ENCODE assay signal across 15 cellular contexts in genomic region chr3:29936054-29936453, GRCh38.
DNase-seq lines count a peak whose midpoint lies in the region; ATAC-seq, FAIRE-seq and TF ChIP-seq lines count a peak whose summit lies in the region.
"Had no signal": no experiment of that assay in that cellular context is flagged by ENCODE, and none has a peak within 500 bp of the region (broad histone marks: within the 10 kb centered on the region; RNA-seq: fewer than 3 reads in every experiment).

No MANE protein-coding gene starts in this region.

- peak; percentile 93 for ATAC-seq in activated CD4-positive, alpha-beta T cell treated with anti-CD3 and anti-CD28 coated beads for 36 hours
- ATAC-seq in GM21390 (IDR thresholded peaks at IDR 0.05; ENCODE audit: unreplicated experiment), result peak; percentile 94
- peak; percentile 60 for ATAC-seq in HG03095 (IDR thresholded peaks at IDR 0.05; ENCODE audit: unreplicated experiment)
- ATAC-seq: GM23338 had no signal

- H3K9me3 ChIP-seq in effector memory CD4-positive, alpha-beta T cell (ENCODE audit: control insufficient read depth, low read length), result no peaks in the 10 kb centered on the region
- H3K9me3 ChIP-seq: adrenal gland, SJCRH30 had no signal

- FAIRE-seq in bronchial epithelial cell (lab: Jason Lieb, UNC), result peak; percentile 82

- peak; percentile 20 for DNase-seq in activated CD4-positive, alpha-beta T cell treated with anti-CD3 and anti-CD28 coated beads for 36 hours
- DNase-seq in activated CD4-positive, alpha-beta T cell treated with anti-CD3 and anti-CD28 coated beads, Interleukin-2, amount 50 U/mL, for 1 hour, result no peak
- DNase-seq in bronchial epithelial cell (ENCODE audit: low read depth) (peak; percentile 51), erythroblast (lab: John Stamatoyannopoulos, UW) (no peak), HUDEP-2 (lab: John Stamatoyannopoulos, UW; ENCODE audit: unreplicated experiment in 76 of 76) (no peak)
- no peak for DNase-seq in effector memory CD4-positive, alpha-beta T cell
- DNase-seq: 8988T; activated CD4-positive, alpha-beta T cell treated with anti-CD3 and anti-CD28 coated beads for 1 hour; adrenal gland; Kasumi-1; NCI-H446; SJCRH30 had no signal

- no peak for TF ChIP-seq CTCF in bronchial epithelial cell (IDR thresholded peaks at IDR 0.05; ENCODE audit: insufficient read depth, low read length, severe bottlenecking)

- POLR2A ChIA-PET in activated CD4-positive, alpha-beta T cell treated with anti-CD3 and anti-CD28 coated beads for 36 hours (lab: Charles Lee), result no interaction called here

- H3K36me3 ChIP-seq in bronchial epithelial cell (ENCODE audit: control insufficient read depth, insufficient read depth, low read length), result no peaks in the 10 kb centered on the region
- H3K36me3 ChIP-seq in effector memory CD4-positive, alpha-beta T cell (ENCODE audit: control insufficient read depth, insufficient read depth, low read length), result no peaks in the 10 kb centered on the region
- H3K36me3 ChIP-seq: adrenal gland, SJCRH30 had no signal

- peaks cover 19% of the 10 kb centered on the region for H3K27me3 Mint-ChIP-seq in activated CD4-positive, alpha-beta T cell treated with anti-CD3 and anti-CD28 coated beads for 36 hours

- no peaks in the 10 kb centered on the region for H3K36me3 Mint-ChIP-seq in activated CD4-positive, alpha-beta T cell treated with anti-CD3 and anti-CD28 coated beads for 36 hours (ENCODE audit: low read depth)

- peaks cover 8% of the 10 kb centered on the region for H3K4me1 Mint-ChIP-seq in activated CD4-positive, alpha-beta T cell treated with anti-CD3 and anti-CD28 coated beads for 36 hours

- H3K27me3 ChIP-seq in bronchial epithelial cell (ENCODE audit: control insufficient read depth, insufficient read depth, low read length), result no peaks in the 10 kb centered on the region
- H3K27me3 ChIP-seq in effector memory CD4-positive, alpha-beta T cell (replicated peaks; ENCODE audit: control insufficient read depth, insufficient read depth, low read length, poor library complexity, severe bottlenecking), result no peaks in the 10 kb centered on the region
- H3K27me3 ChIP-seq: adrenal gland, SJCRH30 had no signal

- CTCF ChIA-PET in activated CD4-positive, alpha-beta T cell treated with anti-CD3 and anti-CD28 coated beads for 36 hours (lab: Charles Lee), result no interaction called here

- H3K4me3 ChIP-seq in bronchial epithelial cell (ENCODE audit: low read depth, low read length), result no peak overlapping the region
- H3K4me3 ChIP-seq in effector memory CD4-positive, alpha-beta T cell (ENCODE audit: insufficient read depth, low read depth, low read length, poor library complexity, severe bottlenecking), result no peak overlapping the region
- H3K4me3 ChIP-seq: adrenal gland, GM23338, SJCRH30 had no signal

- H3K27ac Mint-ChIP-seq in activated CD4-positive, alpha-beta T cell treated with anti-CD3 and anti-CD28 coated beads for 36 hours, result no peak overlapping the region
- H3K27ac Mint-ChIP-seq: GM23338 had no signal

- H3K9me3 Mint-ChIP-seq in activated CD4-positive, alpha-beta T cell treated with anti-CD3 and anti-CD28 coated beads for 36 hours (ENCODE audit: low read depth), result no peaks in the 10 kb centered on the region
- H3K9me3 Mint-ChIP-seq: GM23338 had no signal

- intact Hi-C loops in activated CD4-positive, alpha-beta T cell treated with anti-CD3 and anti-CD28 coated beads for 36 hours (cut with DNase I, micrococcal nuclease), result no loop called here

- H3K27ac ChIP-seq in effector memory CD4-positive, alpha-beta T cell (ENCODE audit: insufficient read depth, low read length, poor library complexity, severe bottlenecking), result no peak overlapping the region
- H3K27ac ChIP-seq: adrenal gland, SJCRH30 had no signal

- no peaks in the 10 kb centered on the region for H3K4me1 ChIP-seq in effector memory CD4-positive, alpha-beta T cell (ENCODE audit: control insufficient read depth, insufficient read depth, low read length, poor library complexity, severe bottlenecking)

- TF ChIP-seq POLR2A in erythroblast (IDR thresholded peaks at IDR 0.05; ENCODE audit: low read length), result no peak

- no peak overlapping the region for H3K4me3 Mint-ChIP-seq in activated CD4-positive, alpha-beta T cell treated with anti-CD3 and anti-CD28 coated beads for 36 hours
- H3K4me3 Mint-ChIP-seq: GM23338 had no signal

Comparison
In these comparisons a context has a peak if more than half of its experiments do, and no peak if none do; other contexts are left out.
1. DNase-seq: peak in activated CD4-positive, alpha-beta T cell treated with anti-CD3 and anti-CD28 coated beads for 36 hours (single experiment) and bronchial epithelial cell (single experiment); none in activated CD4-positive, alpha-beta T cell treated with anti-CD3 and anti-CD28 coated beads, Interleukin-2, amount 50 U/mL, for 1 hour (single experiment), effector memory CD4-positive, alpha-beta T cell (0 of 3), erythroblast (0 of 2) and HUDEP-2 (0 of 76).
2. Peak in every context shown above with its lines, with median percentiles within 50 percentile points of each other: ATAC-seq.